1 cellular context compared by ENCODE assay signal in the genomic region with DNA sequence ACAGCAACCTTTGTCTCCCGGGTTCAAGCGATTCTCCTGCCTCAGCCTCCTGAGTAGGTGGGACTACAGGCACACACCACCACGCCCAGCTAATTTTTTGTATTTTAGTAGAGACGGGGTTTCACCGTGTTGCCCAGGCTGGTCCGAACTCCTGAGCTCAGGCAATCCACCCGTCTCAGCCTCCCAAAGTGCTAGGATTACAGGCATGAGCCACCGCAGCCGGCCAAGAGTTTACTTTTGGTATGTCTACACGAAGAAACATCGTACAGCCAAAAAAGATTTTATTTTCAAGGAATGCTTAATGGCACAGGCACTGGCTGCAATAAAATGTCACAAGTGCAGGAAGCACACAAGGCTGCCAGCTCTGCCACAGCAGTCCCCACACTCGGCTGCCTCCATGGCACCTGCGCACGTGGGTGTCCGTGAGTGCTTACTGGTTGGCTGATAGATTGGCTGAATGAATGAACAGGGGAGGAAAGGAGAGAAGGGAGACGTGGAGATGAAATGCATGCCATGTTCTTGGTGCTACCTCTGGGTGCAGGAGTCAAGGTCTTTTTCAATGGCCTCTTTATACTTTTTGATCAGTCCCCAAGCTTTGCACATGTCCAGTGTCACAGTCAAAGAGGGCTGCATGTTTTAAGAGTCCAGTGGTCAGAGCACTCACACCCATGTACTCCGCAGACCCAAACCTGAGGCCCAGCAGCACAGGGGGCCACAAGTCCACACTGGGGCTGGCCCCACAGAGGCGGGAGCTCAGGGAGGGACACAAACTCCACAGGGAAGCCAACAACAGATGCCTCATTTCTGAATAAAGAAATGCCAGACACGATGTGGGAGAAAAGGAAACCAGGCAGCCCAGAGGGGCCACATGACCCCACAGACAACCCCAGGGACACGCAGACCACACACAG.
TF ChIP-seq lines count a peak whose summit lies in the region.

No MANE protein-coding gene starts in this region.

TF ChIP-seq in HepG2, 621 proteins besides CTCF, POLR2A, EP300 and RAD21 (continues in another document):
- TF ChIP-seq RBM39 (IDR thresholded peaks at IDR 0.05; ENCODE audit: low read depth, low read length, poor library complexity, severe bottlenecking) (no peak), PITX1 (CRISPR knock-in tag; IDR thresholded peaks at IDR 0.05) (no peak), TBX2 (CRISPR knock-in tag; IDR thresholded peaks at IDR 0.05; ENCODE audit: borderline replicate concordance) (peak; percentile 57; the same call in 1 of the 2 replicates), ZNF788 (CRISPR knock-in tag; IDR thresholded peaks at IDR 0.05; ENCODE audit: borderline replicate concordance) (peak; percentile 58; the same call in 1 of the 2 replicates), SNAPC2 (CRISPR knock-in tag; IDR thresholded peaks at IDR 0.05) (no peak), NCOA1 (CRISPR knock-in tag; IDR thresholded peaks at IDR 0.05) (0 out of 2 replicates have a peak, but pooled peaks have one; percentile 34), SMAD3 (CRISPR knock-in tag; IDR thresholded peaks at IDR 0.05) (no peak), ETV6 (CRISPR knock-in tag; conservative IDR thresholded peaks at IDR 0.05) (no peak), ZNF326 (CRISPR knock-in tag; IDR thresholded peaks at IDR 0.05; ENCODE audit: borderline replicate concordance) (no peak), CREM (IDR thresholded peaks at IDR 0.05) (no peak), CREM (CRISPR knock-in tag; IDR thresholded peaks at IDR 0.05) (no peak), TEAD3 (CRISPR knock-in tag; optimal IDR thresholded peaks at IDR 0.05; ENCODE audit: borderline replicate concordance) (no peak), ZNF317 (CRISPR knock-in tag; IDR thresholded peaks at IDR 0.05) (peak; percentile 35; the same call in 1 of the 2 replicates), HNF4A (CRISPR knock-in tag; IDR thresholded peaks at IDR 0.05) (peak; percentile 50), ZBTB38 (CRISPR knock-in tag; IDR thresholded peaks at IDR 0.05) (peak; percentile 83), ZFX (CRISPR knock-in tag; IDR thresholded peaks at IDR 0.05; ENCODE audit: low read depth) (peak; percentile 49; the same call in 1 of the 2 replicates), ARNTL (CRISPR knock-in tag; IDR thresholded peaks at IDR 0.05) (no peak), BCL6 (CRISPR knock-in tag; IDR thresholded peaks at IDR 0.05) (no peak), HOXA3 (CRISPR knock-in tag; IDR thresholded peaks at IDR 0.05) (0 out of 2 replicates have a peak, but pooled peaks have one; percentile 22), HNRNPK (IDR thresholded peaks at IDR 0.05; ENCODE audit: low read depth, low read length, poor library complexity, severe bottlenecking) (no peak), ZNF878 (CRISPR knock-in tag; IDR thresholded peaks at IDR 0.05) (no peak), ZBTB7B (CRISPR knock-in tag; IDR thresholded peaks at IDR 0.05) (peak; percentile 24; the same call in 1 of the 2 replicates), SAP130 (CRISPR knock-in tag; IDR thresholded peaks at IDR 0.05; ENCODE audit: low read depth) (peak; percentile 39; the same call in 1 of the 2 replicates), ZNF773 (CRISPR knock-in tag; IDR thresholded peaks at IDR 0.05; ENCODE audit: borderline replicate concordance) (no peak), ZSCAN31 (CRISPR knock-in tag; IDR thresholded peaks at IDR 0.05; ENCODE audit: low read depth) (0 out of 2 replicates have a peak, but pooled peaks have one; percentile 28)
- TF ChIP-seq, protein P1, sequence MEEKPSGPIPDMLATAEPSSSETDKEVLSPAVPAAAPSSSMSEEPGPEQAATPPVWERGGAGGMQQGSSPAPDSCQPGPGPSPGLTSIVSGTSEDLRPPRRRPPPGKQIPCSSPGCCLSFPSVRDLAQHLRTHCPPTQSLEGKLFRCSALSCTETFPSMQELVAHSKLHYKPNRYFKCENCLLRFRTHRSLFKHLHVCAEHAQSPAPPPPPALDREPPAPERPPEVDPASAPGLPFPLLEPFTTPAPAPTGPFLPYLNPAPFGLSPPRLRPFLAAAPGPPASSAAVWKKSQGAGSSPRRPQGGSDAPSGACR (CRISPR knock-in tag; IDR thresholded peaks at IDR 0.05) = 0 out of 2 replicates have a peak, but pooled peaks have one; percentile 28
- TF ChIP-seq, protein P2, sequence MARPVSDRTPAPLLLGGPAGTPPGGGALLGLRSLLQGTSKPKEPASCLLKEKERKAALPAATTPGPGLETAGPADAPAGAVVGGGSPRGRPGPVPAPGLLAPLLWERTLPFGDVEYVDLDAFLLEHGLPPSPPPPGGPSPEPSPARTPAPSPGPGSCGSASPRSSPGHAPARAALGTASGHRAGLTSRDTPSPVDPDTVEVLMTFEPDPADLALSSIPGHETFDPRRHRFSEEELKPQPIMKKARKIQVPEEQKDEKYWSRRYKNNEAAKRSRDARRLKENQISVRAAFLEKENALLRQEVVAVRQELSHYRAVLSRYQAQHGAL (CRISPR knock-in tag; IDR thresholded peaks at IDR 0.05; ENCODE audit: not compliant biosample characterization) = no peak
- TF ChIP-seq, protein P3, sequence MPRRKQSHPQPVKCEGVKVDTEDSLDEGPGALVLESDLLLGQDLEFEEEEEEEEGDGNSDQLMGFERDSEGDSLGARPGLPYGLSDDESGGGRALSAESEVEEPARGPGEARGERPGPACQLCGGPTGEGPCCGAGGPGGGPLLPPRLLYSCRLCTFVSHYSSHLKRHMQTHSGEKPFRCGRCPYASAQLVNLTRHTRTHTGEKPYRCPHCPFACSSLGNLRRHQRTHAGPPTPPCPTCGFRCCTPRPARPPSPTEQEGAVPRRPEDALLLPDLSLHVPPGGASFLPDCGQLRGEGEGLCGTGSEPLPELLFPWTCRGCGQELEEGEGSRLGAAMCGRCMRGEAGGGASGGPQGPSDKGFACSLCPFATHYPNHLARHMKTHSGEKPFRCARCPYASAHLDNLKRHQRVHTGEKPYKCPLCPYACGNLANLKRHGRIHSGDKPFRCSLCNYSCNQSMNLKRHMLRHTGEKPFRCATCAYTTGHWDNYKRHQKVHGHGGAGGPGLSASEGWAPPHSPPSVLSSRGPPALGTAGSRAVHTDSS (CRISPR knock-in tag; conservative IDR thresholded peaks at IDR 0.05) = no peak
- TF ChIP-seq, protein P4, sequence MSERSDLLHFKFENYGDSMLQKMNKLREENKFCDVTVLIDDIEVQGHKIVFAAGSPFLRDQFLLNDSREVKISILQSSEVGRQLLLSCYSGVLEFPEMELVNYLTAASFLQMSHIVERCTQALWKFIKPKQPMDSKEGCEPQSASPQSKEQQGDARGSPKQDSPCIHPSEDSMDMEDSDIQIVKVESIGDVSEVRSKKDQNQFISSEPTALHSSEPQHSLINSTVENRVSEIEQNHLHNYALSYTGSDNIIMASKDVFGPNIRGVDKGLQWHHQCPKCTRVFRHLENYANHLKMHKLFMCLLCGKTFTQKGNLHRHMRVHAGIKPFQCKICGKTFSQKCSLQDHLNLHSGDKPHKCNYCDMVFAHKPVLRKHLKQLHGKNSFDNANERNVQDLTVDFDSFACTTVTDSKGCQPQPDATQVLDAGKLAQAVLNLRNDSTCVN (CRISPR knock-in tag; IDR thresholded peaks at IDR 0.05; ENCODE audit: borderline replicate concordance) = no peak
- TF ChIP-seq, protein P5, sequence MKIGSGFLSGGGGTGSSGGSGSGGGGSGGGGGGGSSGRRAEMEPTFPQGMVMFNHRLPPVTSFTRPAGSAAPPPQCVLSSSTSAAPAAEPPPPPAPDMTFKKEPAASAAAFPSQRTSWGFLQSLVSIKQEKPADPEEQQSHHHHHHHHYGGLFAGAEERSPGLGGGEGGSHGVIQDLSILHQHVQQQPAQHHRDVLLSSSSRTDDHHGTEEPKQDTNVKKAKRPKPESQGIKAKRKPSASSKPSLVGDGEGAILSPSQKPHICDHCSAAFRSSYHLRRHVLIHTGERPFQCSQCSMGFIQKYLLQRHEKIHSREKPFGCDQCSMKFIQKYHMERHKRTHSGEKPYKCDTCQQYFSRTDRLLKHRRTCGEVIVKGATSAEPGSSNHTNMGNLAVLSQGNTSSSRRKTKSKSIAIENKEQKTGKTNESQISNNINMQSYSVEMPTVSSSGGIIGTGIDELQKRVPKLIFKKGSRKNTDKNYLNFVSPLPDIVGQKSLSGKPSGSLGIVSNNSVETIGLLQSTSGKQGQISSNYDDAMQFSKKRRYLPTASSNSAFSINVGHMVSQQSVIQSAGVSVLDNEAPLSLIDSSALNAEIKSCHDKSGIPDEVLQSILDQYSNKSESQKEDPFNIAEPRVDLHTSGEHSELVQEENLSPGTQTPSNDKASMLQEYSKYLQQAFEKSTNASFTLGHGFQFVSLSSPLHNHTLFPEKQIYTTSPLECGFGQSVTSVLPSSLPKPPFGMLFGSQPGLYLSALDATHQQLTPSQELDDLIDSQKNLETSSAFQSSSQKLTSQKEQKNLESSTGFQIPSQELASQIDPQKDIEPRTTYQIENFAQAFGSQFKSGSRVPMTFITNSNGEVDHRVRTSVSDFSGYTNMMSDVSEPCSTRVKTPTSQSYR (CRISPR knock-in tag; IDR thresholded peaks at IDR 0.05; ENCODE audit: borderline replicate concordance) = no peak
- TF ChIP-seq, protein P6, sequence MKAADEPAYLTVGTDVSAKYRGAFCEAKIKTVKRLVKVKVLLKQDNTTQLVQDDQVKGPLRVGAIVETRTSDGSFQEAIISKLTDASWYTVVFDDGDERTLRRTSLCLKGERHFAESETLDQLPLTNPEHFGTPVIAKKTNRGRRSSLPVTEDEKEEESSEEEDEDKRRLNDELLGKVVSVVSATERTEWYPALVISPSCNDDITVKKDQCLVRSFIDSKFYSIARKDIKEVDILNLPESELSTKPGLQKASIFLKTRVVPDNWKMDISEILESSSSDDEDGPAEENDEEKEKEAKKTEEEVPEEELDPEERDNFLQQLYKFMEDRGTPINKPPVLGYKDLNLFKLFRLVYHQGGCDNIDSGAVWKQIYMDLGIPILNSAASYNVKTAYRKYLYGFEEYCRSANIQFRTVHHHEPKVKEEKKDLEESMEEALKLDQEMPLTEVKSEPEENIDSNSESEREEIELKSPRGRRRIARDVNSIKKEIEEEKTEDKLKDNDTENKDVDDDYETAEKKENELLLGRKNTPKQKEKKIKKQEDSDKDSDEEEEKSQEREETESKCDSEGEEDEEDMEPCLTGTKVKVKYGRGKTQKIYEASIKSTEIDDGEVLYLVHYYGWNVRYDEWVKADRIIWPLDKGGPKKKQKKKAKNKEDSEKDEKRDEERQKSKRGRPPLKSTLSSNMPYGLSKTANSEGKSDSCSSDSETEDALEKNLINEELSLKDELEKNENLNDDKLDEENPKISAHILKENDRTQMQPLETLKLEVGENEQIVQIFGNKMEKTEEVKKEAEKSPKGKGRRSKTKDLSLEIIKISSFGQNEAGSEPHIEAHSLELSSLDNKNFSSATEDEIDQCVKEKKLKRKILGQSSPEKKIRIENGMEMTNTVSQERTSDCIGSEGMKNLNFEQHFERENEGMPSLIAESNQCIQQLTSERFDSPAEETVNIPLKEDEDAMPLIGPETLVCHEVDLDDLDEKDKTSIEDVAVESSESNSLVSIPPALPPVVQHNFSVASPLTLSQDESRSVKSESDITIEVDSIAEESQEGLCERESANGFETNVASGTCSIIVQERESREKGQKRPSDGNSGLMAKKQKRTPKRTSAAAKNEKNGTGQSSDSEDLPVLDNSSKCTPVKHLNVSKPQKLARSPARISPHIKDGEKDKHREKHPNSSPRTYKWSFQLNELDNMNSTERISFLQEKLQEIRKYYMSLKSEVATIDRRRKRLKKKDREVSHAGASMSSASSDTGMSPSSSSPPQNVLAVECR (CRISPR knock-in tag; IDR thresholded peaks at IDR 0.05; ENCODE audit: borderline replicate concordance) = peak; percentile 26; the same call in 1 of the 2 replicates
- TF ChIP-seq, protein P7, sequence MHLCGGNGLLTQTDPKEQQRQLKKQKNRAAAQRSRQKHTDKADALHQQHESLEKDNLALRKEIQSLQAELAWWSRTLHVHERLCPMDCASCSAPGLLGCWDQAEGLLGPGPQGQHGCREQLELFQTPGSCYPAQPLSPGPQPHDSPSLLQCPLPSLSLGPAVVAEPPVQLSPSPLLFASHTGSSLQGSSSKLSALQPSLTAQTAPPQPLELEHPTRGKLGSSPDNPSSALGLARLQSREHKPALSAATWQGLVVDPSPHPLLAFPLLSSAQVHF (CRISPR knock-in tag; IDR thresholded peaks at IDR 0.05) = no peak
- TF ChIP-seq, protein P8, sequence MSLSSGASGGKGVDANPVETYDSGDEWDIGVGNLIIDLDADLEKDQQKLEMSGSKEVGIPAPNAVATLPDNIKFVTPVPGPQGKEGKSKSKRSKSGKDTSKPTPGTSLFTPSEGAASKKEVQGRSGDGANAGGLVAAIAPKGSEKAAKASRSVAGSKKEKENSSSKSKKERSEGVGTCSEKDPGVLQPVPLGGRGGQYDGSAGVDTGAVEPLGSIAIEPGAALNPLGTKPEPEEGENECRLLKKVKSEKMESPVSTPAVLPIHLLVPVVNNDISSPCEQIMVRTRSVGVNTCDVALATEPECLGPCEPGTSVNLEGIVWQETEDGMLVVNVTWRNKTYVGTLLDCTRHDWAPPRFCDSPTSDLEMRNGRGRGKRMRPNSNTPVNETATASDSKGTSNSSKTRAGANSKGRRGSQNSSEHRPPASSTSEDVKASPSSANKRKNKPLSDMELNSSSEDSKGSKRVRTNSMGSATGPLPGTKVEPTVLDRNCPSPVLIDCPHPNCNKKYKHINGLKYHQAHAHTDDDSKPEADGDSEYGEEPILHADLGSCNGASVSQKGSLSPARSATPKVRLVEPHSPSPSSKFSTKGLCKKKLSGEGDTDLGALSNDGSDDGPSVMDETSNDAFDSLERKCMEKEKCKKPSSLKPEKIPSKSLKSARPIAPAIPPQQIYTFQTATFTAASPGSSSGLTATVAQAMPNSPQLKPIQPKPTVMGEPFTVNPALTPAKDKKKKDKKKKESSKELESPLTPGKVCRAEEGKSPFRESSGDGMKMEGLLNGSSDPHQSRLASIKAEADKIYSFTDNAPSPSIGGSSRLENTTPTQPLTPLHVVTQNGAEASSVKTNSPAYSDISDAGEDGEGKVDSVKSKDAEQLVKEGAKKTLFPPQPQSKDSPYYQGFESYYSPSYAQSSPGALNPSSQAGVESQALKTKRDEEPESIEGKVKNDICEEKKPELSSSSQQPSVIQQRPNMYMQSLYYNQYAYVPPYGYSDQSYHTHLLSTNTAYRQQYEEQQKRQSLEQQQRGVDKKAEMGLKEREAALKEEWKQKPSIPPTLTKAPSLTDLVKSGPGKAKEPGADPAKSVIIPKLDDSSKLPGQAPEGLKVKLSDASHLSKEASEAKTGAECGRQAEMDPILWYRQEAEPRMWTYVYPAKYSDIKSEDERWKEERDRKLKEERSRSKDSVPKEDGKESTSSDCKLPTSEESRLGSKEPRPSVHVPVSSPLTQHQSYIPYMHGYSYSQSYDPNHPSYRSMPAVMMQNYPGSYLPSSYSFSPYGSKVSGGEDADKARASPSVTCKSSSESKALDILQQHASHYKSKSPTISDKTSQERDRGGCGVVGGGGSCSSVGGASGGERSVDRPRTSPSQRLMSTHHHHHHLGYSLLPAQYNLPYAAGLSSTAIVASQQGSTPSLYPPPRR (CRISPR knock-in tag; IDR thresholded peaks at IDR 0.05; ENCODE audit: borderline replicate concordance) = peak; percentile 24; the same call in 1 of the 2 replicates
- TF ChIP-seq, protein P9, sequence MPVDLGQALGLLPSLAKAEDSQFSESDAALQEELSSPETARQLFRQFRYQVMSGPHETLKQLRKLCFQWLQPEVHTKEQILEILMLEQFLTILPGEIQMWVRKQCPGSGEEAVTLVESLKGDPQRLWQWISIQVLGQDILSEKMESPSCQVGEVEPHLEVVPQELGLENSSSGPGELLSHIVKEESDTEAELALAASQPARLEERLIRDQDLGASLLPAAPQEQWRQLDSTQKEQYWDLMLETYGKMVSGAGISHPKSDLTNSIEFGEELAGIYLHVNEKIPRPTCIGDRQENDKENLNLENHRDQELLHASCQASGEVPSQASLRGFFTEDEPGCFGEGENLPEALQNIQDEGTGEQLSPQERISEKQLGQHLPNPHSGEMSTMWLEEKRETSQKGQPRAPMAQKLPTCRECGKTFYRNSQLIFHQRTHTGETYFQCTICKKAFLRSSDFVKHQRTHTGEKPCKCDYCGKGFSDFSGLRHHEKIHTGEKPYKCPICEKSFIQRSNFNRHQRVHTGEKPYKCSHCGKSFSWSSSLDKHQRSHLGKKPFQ (CRISPR knock-in tag; IDR thresholded peaks at IDR 0.05; ENCODE audit: insufficient replicate concordance) = peak; percentile 74
